7 cellular contexts compared by ENCODE assay signal in genomic region chr2:156054983-156055382, GRCh38.
"Had no signal": no experiment of that assay in that cellular context is flagged by ENCODE, and none has a peak within 500 bp of the region (broad histone marks: within the 10 kb centered on the region; RNA-seq: fewer than 3 reads in every experiment).

No MANE protein-coding gene starts in this region.

- ATAC-seq: GM23338, HepG2 had no signal

- H3K4me3 ChIP-seq: GM23338 had no signal

- FAIRE-seq: H1, H54, HepG2 had no signal

- H3K27ac ChIP-seq: HL-60 had no signal

- DNase-seq: H9, HCEC 1CT had no signal
